Comparison of ENCODE assay signal across 8 cellular contexts in genomic region chr17:74566132-74566753, GRCh38. TPM values are rescaled to one million over a fixed set of nuclear protein-coding genes. Genes with fewer than 3 reads are reported as not detected.
DNase-seq lines count a peak whose midpoint lies in the region; ATAC-seq and TF ChIP-seq lines count a peak whose summit lies in the region.

No MANE protein-coding gene starts in this region.

- H3K4me1 ChIP-seq in Caco-2 = no peaks in the 10 kb centered on the region
- no peaks in the 10 kb centered on the region for H3K4me1 ChIP-seq in HAP-1
- peaks cover 22% of the 10 kb centered on the region for H3K4me1 ChIP-seq in osteoblast (ENCODE audit: insufficient read depth, low read length)

- H3K4me3 Mint-ChIP-seq in Caco-2 (ENCODE audit: unreplicated experiment) (no peak overlapping the region), endothelial cell (ENCODE audit: unreplicated experiment) (no peak overlapping the region)

- H3K4me3 ChIP-seq in Caco-2 (ENCODE audit: low read depth, low read length) (no peak overlapping the region), HAP-1 (no peak overlapping the region), osteoblast (ENCODE audit: insufficient read depth, low read length) (no peak overlapping the region)

- DNase-seq in Caco-2 = peak in 1 of 2 experiments; percentile 47
- DNase-seq in HAP-1 (ENCODE audit: low spot score in 2 of 2) = peak; percentile 19 to 70
- DNase-seq in SK-N-DZ (ENCODE audit: low spot score) = peak; percentile 42
- DNase-seq in endothelial cell (ENCODE audit: low spot score) = peak; percentile 59
- peak; percentile 67 for DNase-seq in osteoblast (ENCODE audit: insufficient read length, low spot score, missing footprints)
- no peak for DNase-seq in NCI-H187 (lab: John Stamatoyannopoulos, UW)
- no peak for DNase-seq in amniotic stem cell (lab: John Stamatoyannopoulos, UW)

- peaks cover 6% of the 10 kb centered on the region for H3K4me1 Mint-ChIP-seq in Caco-2 (ENCODE audit: low read depth, unreplicated experiment)
- peaks cover 3% of the 10 kb centered on the region for H3K4me1 Mint-ChIP-seq in endothelial cell (ENCODE audit: unreplicated experiment)

- BruUV-seq in Caco-2 (replicated peaks; lab: Mats Ljungman, UMichigan) = no TSS peak

- no peaks in the 10 kb centered on the region for H3K79me2 ChIP-seq in osteoblast (ENCODE audit: insufficient read depth, low read length)

- no peaks in the 10 kb centered on the region for H4K20me1 ChIP-seq in osteoblast (ENCODE audit: insufficient read depth, low read length)

- H3K27ac ChIP-seq in osteoblast (ENCODE audit: low read depth, low read length) = no peak overlapping the region

- TF ChIP-seq CTCF in Caco-2 (IDR thresholded peaks at IDR 0.05; ENCODE audit: insufficient read depth in 1 of 2, low read depth in 1 of 2, low read length in 1 of 2, severe bottlenecking in 1 of 2, unreplicated experiment in 1 of 2) = peak; percentile 73 to 76
- TF ChIP-seq CTCF in endothelial cell (IDR thresholded peaks at IDR 0.05; ENCODE audit: unreplicated experiment) = peak; percentile 54
- peak; percentile 79 for TF ChIP-seq CTCF in osteoblast (IDR thresholded peaks at IDR 0.05; ENCODE audit: extremely low read depth, low read depth, low read length)

- peaks cover 33% of the 10 kb centered on the region for H3K27me3 Mint-ChIP-seq in Caco-2 (ENCODE audit: insufficient read depth, unreplicated experiment)
- peaks cover 11% of the 10 kb centered on the region for H3K27me3 Mint-ChIP-seq in endothelial cell (ENCODE audit: unreplicated experiment)

- ATAC-seq in GM19395 (IDR thresholded peaks at IDR 0.05; ENCODE audit: unreplicated experiment) = no peak

- in situ Hi-C loops in HAP-1 (cut with MboI; ENCODE audit: low sequenced_read_pairs) = no loop called here

- intact Hi-C loops in Caco-2 (cut with micrococcal nuclease; ENCODE audit: unreplicated experiment) = no loop called here

- POLR2A ChIA-PET in Caco-2 (lab: Charles Lee) = no interaction called here

- peaks cover 24% of the 10 kb centered on the region for H3K9me3 Mint-ChIP-seq in Caco-2 (ENCODE audit: unreplicated experiment)
- H3K9me3 Mint-ChIP-seq in endothelial cell (ENCODE audit: unreplicated experiment) = no peaks in the 10 kb centered on the region

- H2AFZ ChIP-seq in osteoblast (ENCODE audit: low read length) = no peak overlapping the region

- H3K4me2 ChIP-seq in osteoblast (ENCODE audit: insufficient read depth, low read length) = no peak overlapping the region

- H3K36me3 Mint-ChIP-seq in Caco-2 (ENCODE audit: insufficient read depth, unreplicated experiment) (no peaks in the 10 kb centered on the region), endothelial cell (ENCODE audit: low read depth, unreplicated experiment) (peaks cover 7% of the 10 kb centered on the region)

- H3K27me3 ChIP-seq in Caco-2 (replicated peaks; ENCODE audit: control insufficient read depth, insufficient read depth, low read length) (no peaks in the 10 kb centered on the region; the same call in none of the 2 replicates), HAP-1 (ENCODE audit: low read depth) (peaks cover 16% of the 10 kb centered on the region), osteoblast (ENCODE audit: insufficient read depth, low read length) (peaks cover 9% of the 10 kb centered on the region)

- H3K36me3 ChIP-seq in Caco-2 (ENCODE audit: control insufficient read depth, insufficient read depth, low read length) (no peaks in the 10 kb centered on the region), HAP-1 (replicated peaks) (no peaks in the 10 kb centered on the region), osteoblast (ENCODE audit: insufficient read depth, low read length) (no peaks in the 10 kb centered on the region)

- CTCF ChIA-PET in Caco-2 (lab: Charles Lee) = interaction anchor here (0.5 to 1.4 kb wide), 7 partner anchors 14 to 246 kb away, joined by 3 to 6 read pairs (median 5); partner anchors contain the start of gene NAT9

- H3K9me3 ChIP-seq in Caco-2 = no peaks in the 10 kb centered on the region
- no peaks in the 10 kb centered on the region for H3K9me3 ChIP-seq in HAP-1
- no peaks in the 10 kb centered on the region for H3K9me3 ChIP-seq in osteoblast (ENCODE audit: low read depth, low read length)

- H3K27ac Mint-ChIP-seq in Caco-2 (ENCODE audit: unreplicated experiment) (no peak overlapping the region), endothelial cell (ENCODE audit: unreplicated experiment) (no peak overlapping the region)

RNA-seq across cellular contexts. Expression of gene CD300H, which starts 1.1 kb away (rescaled TPM):
- not detected in 2 replicates for total RNA-seq in Caco-2 (2022)
- polyA plus RNA-seq in SK-N-DZ (2014; cell fraction: cytosol; rRNA removed) = not detected in 2 replicates
- not detected in 2 replicates for polyA plus RNA-seq in SK-N-DZ (2014; cell fraction: nucleus; rRNA removed)
- not detected for total RNA-seq in endothelial cell (ENCODE audit: unreplicated experiment)
- not detected in 2 replicates for total RNA-seq in osteoblast

RNA-seq across cellular contexts. Expression of gene CD300C, which starts 20.3 kb away (rescaled TPM):
- total RNA-seq in Caco-2 (2022) (not detected in 2 replicates), endothelial cell (ENCODE audit: unreplicated experiment) (not detected), osteoblast (under 0.01 TPM in 1 of 2 replicates, not detected in the other)
- polyA plus RNA-seq in SK-N-DZ (2014; cell fraction: cytosol; rRNA removed) = not detected in 2 replicates
- polyA plus RNA-seq in SK-N-DZ (2014; cell fraction: nucleus; rRNA removed) = not detected in 2 replicates

RNA-seq across cellular contexts. Expression of gene CD300LD, which starts 25.8 kb away (rescaled TPM):
- total RNA-seq in Caco-2 (2022) = not detected in 2 replicates
- polyA plus RNA-seq in SK-N-DZ (2014; cell fraction: cytosol; rRNA removed) = not detected in 2 replicates
- polyA plus RNA-seq in SK-N-DZ (2014; cell fraction: nucleus; rRNA removed) = not detected in 2 replicates
- total RNA-seq in endothelial cell (ENCODE audit: unreplicated experiment) = not detected
- total RNA-seq in osteoblast = not detected in 2 replicates

RNA-seq across cellular contexts. Expression of gene CD300LB, which starts 35.0 kb away (rescaled TPM):
- total RNA-seq in Caco-2 (2022) (not detected in 2 replicates), endothelial cell (ENCODE audit: unreplicated experiment) (not detected), osteoblast (not detected in 2 replicates)
- polyA plus RNA-seq in SK-N-DZ (2014; cell fraction: cytosol; rRNA removed) = not detected in 2 replicates
- not detected in 2 replicates for polyA plus RNA-seq in SK-N-DZ (2014; cell fraction: nucleus; rRNA removed)

RNA-seq across cellular contexts. Expression of gene CD300E, which starts 57.3 kb away (rescaled TPM):
- total RNA-seq in Caco-2 (2022) (not detected in 2 replicates), endothelial cell (ENCODE audit: unreplicated experiment) (not detected), osteoblast (under 0.01 TPM in 1 of 2 replicates, not detected in the other)
- polyA plus RNA-seq in SK-N-DZ (2014; cell fraction: cytosol; rRNA removed) = not detected in 2 replicates
- not detected in 2 replicates for polyA plus RNA-seq in SK-N-DZ (2014; cell fraction: nucleus; rRNA removed)

Comparison
In these comparisons a context has a peak if more than half of its experiments do, and no peak if none do; other contexts are left out.
1. DNase-seq: peak in HAP-1 (2 of 2), SK-N-DZ (single experiment), endothelial cell (single experiment) and osteoblast (single experiment); none in NCI-H187 (0 of 2) and amniotic stem cell (single experiment).
2. Peak in every context shown above with its lines, with median percentiles within 50 percentile points of each other: CTCF ChIP-seq.